8 cellular contexts compared by ENCODE assay signal in genomic region chr11:18588297-18589252, GRCh38.
A peak's percentile ranks its signal among the peaks of the same experiment; 100 is the strongest.
DNase-seq lines count a peak whose midpoint lies in the region; ATAC-seq and TF ChIP-seq lines count a peak whose summit lies in the region.

TSS of gene UEVLD (minus strand) at chr11:18588734. CDS start at chr11:18588654, 80 bp downstream.

- H4K20me1 ChIP-seq in BLaER1 treated with 17β-estradiol and CSF1 and Interleukin-3, amounts not matched to agents 10 nM and 100 nM = peaks cover 0 to 4% (median 0%) of the 10 kb centered on the region in 11 experiments; a peak in 2 of 22 replicates

- H3K9ac ChIP-seq in BLaER1 treated with 17β-estradiol and CSF1 and Interleukin-3, amounts not matched to agents 10 nM and 100 nM = peak within 1 kb of the TSS; percentile 82 to 89 (median 84)

- peak; percentile 70 for ATAC-seq in HG03439 (IDR thresholded peaks at IDR 0.05; ENCODE audit: unreplicated experiment)

- no peaks in the 10 kb centered on the region for H3K9me3 ChIP-seq in BLaER1 treated with 17β-estradiol and CSF1 and Interleukin-3, amounts not matched to agents 10 nM and 100 nM (replicated peaks in 1 of 11)

- DNase-seq in NOMO-1 treated with DMSO at 0.1 percent for 48 hours (lab: John Stamatoyannopoulos, UW; ENCODE audit: unreplicated experiment) = peak; percentile 56
- peak; percentile 62 for DNase-seq in activated T-cell treated with anti-CD3 and anti-CD28 coated beads for 24 hours (ENCODE audit: low read depth)
- DNase-seq in epithelial cell of prostate (ENCODE audit: low read depth, low spot score) = peak; percentile 41
- peak; percentile 75 for DNase-seq in middle frontal gyrus (ENCODE audit: extremely low spot score, low spot score)
- DNase-seq in stimulated activated CD8-positive, alpha-beta memory T cell treated with anti-CD3 and anti-CD28 coated beads, Interleukin-15, amount 100 ng/mL, for 48 hours (ENCODE audit: low read depth in 2 of 2) = peak; percentile 63 to 69

- H3K36me3 ChIP-seq in BLaER1 treated with 17β-estradiol and CSF1 and Interleukin-3, amounts not matched to agents 10 nM and 100 nM = peaks cover 0 to 16% (median 4%) of the 10 kb centered on the region in 11 experiments; a peak in 9 of 22 replicates

- H3K27me3 ChIP-seq in BLaER1 treated with 17β-estradiol and CSF1 and Interleukin-3, amounts not matched to agents 10 nM and 100 nM = no peaks in the 10 kb centered on the region

- peak within 1 kb of the TSS; percentile 63 to 84 (median 75) for H3K27ac ChIP-seq in BLaER1 treated with 17β-estradiol and CSF1 and Interleukin-3, amounts not matched to agents 10 nM and 100 nM
- H3K27ac ChIP-seq in epithelial cell of prostate = peak within 1 kb of the TSS; percentile 63

- H3K4me1 ChIP-seq in BLaER1 treated with 17β-estradiol and CSF1 and Interleukin-3, amounts not matched to agents 10 nM and 100 nM = peaks cover 28 to 37% (median 33%) of the 10 kb centered on the region in 10 experiments

- TF ChIP-seq POLR2A in GM19193 (IDR thresholded peaks at IDR 0.05; ENCODE audit: extremely low read depth, insufficient read depth, insufficient read length) = peak; percentile 74

- H3K4me3 ChIP-seq in BLaER1 treated with 17β-estradiol and CSF1 and Interleukin-3, amounts not matched to agents 10 nM and 100 nM = peak within 1 kb of the TSS; percentile 81 to 98 (median 86)

- peak within 1 kb of the TSS; percentile 72 to 96 (median 91) for H3K4me2 ChIP-seq in BLaER1 treated with 17β-estradiol and CSF1 and Interleukin-3, amounts not matched to agents 10 nM and 100 nM

Comparison
In these comparisons a context has a peak if more than half of its experiments do, and no peak if none do; other contexts are left out.
1. Peak in every context shown above with its lines: DNase-seq, ATAC-seq, H3K4me3 ChIP-seq and H3K27ac ChIP-seq.